19 cellular contexts compared by ENCODE assay signal in the genomic region with DNA sequence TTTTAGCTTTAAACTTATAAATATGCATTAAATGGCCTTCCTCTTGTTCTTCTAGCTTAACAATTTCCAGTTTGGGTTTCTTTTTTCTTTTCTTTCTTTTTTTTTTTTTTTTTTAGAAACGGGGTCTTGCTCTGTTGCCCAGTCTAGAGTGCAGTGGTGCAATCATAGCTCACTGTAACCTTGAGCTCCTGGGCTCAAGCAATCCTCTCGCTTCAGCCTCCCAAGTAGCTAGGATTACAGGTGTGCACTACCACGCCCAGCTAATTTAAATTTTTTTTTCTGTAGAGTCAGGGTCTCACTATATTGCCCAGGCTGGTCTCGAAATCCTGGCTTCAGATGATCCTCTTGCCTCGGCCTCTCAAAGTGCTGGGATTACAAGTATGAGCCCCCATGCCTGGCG. TPM values are rescaled to one million over a fixed set of nuclear protein-coding genes. Genes with fewer than 3 reads are reported as not detected.
DNase-seq lines count a peak whose midpoint lies in the region; ATAC-seq lines count a peak whose summit lies in the region.
"Had no signal": no experiment of that assay in that cellular context is flagged by ENCODE, and none has a peak within 500 bp of the region (broad histone marks: within the 10 kb centered on the region; RNA-seq: fewer than 3 reads in every experiment).

No MANE protein-coding gene starts in this region.

- peak overlapping the region in 1 of 2 donors; percentile 48 for H3K4me3 Mint-ChIP-seq in activated T-cell treated with anti-CD3 and anti-CD28 coated beads, Interleukin-2, amount 50 U/mL, for 72 hours
- peak overlapping the region in 1 of 3 donors; percentile 18 for H3K4me3 Mint-ChIP-seq in T-cell
- H3K4me3 Mint-ChIP-seq in activated naive CD8-positive, alpha-beta T cell = no peak overlapping the region
- H3K4me3 Mint-ChIP-seq in stimulated activated effector memory CD8-positive, alpha-beta T cell treated with anti-CD3 and anti-CD28 coated beads, Interleukin-12 subunit alpha, Interleukin-12 subunit beta, amount 100 ng/mL, for 72 hours = no peak overlapping the region

- no peak for DNase-seq in activated T-cell treated with anti-CD3 and anti-CD28 coated beads, Interleukin-2, amount 50 U/mL, for 72 hours
- DNase-seq in activated T-cell treated with anti-CD3 and anti-CD28 coated beads, Interleukin-2, amount 50 U/mL, for 1 hour = no peak
- DNase-seq in T-cell (no peak), GM19238 (ENCODE audit: insufficient read length, low spot score) (no peak), hypothalamus (lab: John Stamatoyannopoulos, UW) (no peak)
- DNase-seq in stimulated activated effector memory CD8-positive, alpha-beta T cell treated with anti-CD3 and anti-CD28 coated beads, Interleukin-12 subunit alpha, Interleukin-12 subunit beta, amount 100 ng/mL, for 72 hours (ENCODE audit: low spot score in 2 of 2) = no peak
- DNase-seq: DMS79 treated with DMSO at 0.1 percent for 48 hours, H7, Kasumi-1, MG63, NCI-H1092 treated with DMSO at 0.1 percent for 48 hours, NCI-H146, NCI-H2081, SJCRH30 had no signal

- H3K4me1 Mint-ChIP-seq in activated T-cell treated with anti-CD3 and anti-CD28 coated beads, Interleukin-2, amount 50 U/mL, for 72 hours (ENCODE audit: low read depth) = peaks cover 77% of the 10 kb centered on the region
- H3K4me1 Mint-ChIP-seq in T-cell = peaks cover 75 to 83% (median 75%) of the 10 kb centered on the region in 3 donors
- peaks cover 82% of the 10 kb centered on the region for H3K4me1 Mint-ChIP-seq in activated naive CD8-positive, alpha-beta T cell (ENCODE audit: low read depth)
- peaks cover 88% of the 10 kb centered on the region for H3K4me1 Mint-ChIP-seq in stimulated activated effector memory CD8-positive, alpha-beta T cell treated with anti-CD3 and anti-CD28 coated beads, Interleukin-12 subunit alpha, Interleukin-12 subunit beta, amount 100 ng/mL, for 72 hours

- no peaks in the 10 kb centered on the region for H3K27me3 Mint-ChIP-seq in activated T-cell treated with anti-CD3 and anti-CD28 coated beads, Interleukin-2, amount 50 U/mL, for 72 hours (ENCODE audit: low read depth)
- no peaks in the 10 kb centered on the region for H3K27me3 Mint-ChIP-seq in T-cell
- H3K27me3 Mint-ChIP-seq in activated naive CD8-positive, alpha-beta T cell = no peaks in the 10 kb centered on the region
- H3K27me3 Mint-ChIP-seq: IgD-negative memory B cell had no signal

- H3K36me3 Mint-ChIP-seq in activated T-cell treated with anti-CD3 and anti-CD28 coated beads, Interleukin-2, amount 50 U/mL, for 72 hours (ENCODE audit: insufficient read depth in 2 of 2) = peaks cover 8 to 14% of the 10 kb centered on the region in 2 donors
- H3K36me3 Mint-ChIP-seq in T-cell = no peaks in the 10 kb centered on the region
- no peaks in the 10 kb centered on the region for H3K36me3 Mint-ChIP-seq in activated naive CD8-positive, alpha-beta T cell
- H3K36me3 Mint-ChIP-seq in stimulated activated effector memory CD8-positive, alpha-beta T cell treated with anti-CD3 and anti-CD28 coated beads, Interleukin-12 subunit alpha, Interleukin-12 subunit beta, amount 100 ng/mL, for 72 hours = peaks cover 45% of the 10 kb centered on the region
- H3K36me3 Mint-ChIP-seq: IgD-negative memory B cell had no signal

- no peaks in the 10 kb centered on the region for H3K9me3 Mint-ChIP-seq in activated T-cell treated with anti-CD3 and anti-CD28 coated beads, Interleukin-2, amount 50 U/mL, for 72 hours
- H3K9me3 Mint-ChIP-seq in T-cell = no peaks in the 10 kb centered on the region
- H3K9me3 Mint-ChIP-seq in activated naive CD8-positive, alpha-beta T cell (ENCODE audit: low read depth) = no peaks in the 10 kb centered on the region
- H3K9me3 Mint-ChIP-seq in stimulated activated effector memory CD8-positive, alpha-beta T cell treated with anti-CD3 and anti-CD28 coated beads, Interleukin-12 subunit alpha, Interleukin-12 subunit beta, amount 100 ng/mL, for 72 hours = no peaks in the 10 kb centered on the region

- no peak for ATAC-seq in activated T-cell treated with anti-CD3 and anti-CD28 coated beads, Interleukin-2, amount 50 U/mL, for 72 hours (replicated peaks in 1 of 2)
- no peak for ATAC-seq in T-cell (replicated peaks in 1 of 4)
- ATAC-seq in stimulated activated effector memory CD8-positive, alpha-beta T cell treated with anti-CD3 and anti-CD28 coated beads, Interleukin-12 subunit alpha, Interleukin-12 subunit beta, amount 100 ng/mL, for 72 hours = no peak
- no peak for ATAC-seq in GM21367 (IDR thresholded peaks at IDR 0.05; ENCODE audit: unreplicated experiment)
- ATAC-seq: Panc1 had no signal

- H3K27ac Mint-ChIP-seq in activated T-cell treated with anti-CD3 and anti-CD28 coated beads, Interleukin-2, amount 50 U/mL, for 72 hours = peak overlapping the region; percentile 56
- H3K27ac Mint-ChIP-seq in T-cell = peak overlapping the region; percentile 27 to 83
- H3K27ac Mint-ChIP-seq in activated naive CD8-positive, alpha-beta T cell = peak overlapping the region; percentile 91
- H3K27ac Mint-ChIP-seq in stimulated activated effector memory CD8-positive, alpha-beta T cell treated with anti-CD3 and anti-CD28 coated beads, Interleukin-12 subunit alpha, Interleukin-12 subunit beta, amount 100 ng/mL, for 72 hours = peak overlapping the region; percentile 97

- CTCF ChIA-PET in T-cell (lab: Charles Lee) = interaction anchor here in 1 of 2 donors (0.6 to 1.0 kb wide), 3 partner anchors 38 to 211 kb away, joined by 3 to 5 read pairs (median 3); no protein-coding TSS in a partner anchor

- POLR2A ChIA-PET in T-cell (lab: Charles Lee) = interaction anchor here (0.6 to 1.1 kb wide), 5 partner anchors 12 to 108 kb away, joined by 3 to 7 read pairs (median 4); no protein-coding TSS in a partner anchor

RNA-seq across cellular contexts. Expression of a gene that starts 37.9 kb away (rescaled TPM):
- 100 to 1,000 TPM; 254 to 298 TPM for total RNA-seq in activated T-cell treated with anti-CD3 and anti-CD28 coated beads, Interleukin-2, amount 50 U/mL, for 72 hours
- total RNA-seq in T-cell = 100 to 1,000 TPM; 140 to 220 (median 145) TPM
- total RNA-seq: NCI-H460 had no signal
